ENCODE assay signal across 14 cellular contexts in genomic region chr7:38413784-38414183, GRCh38.
A peak's percentile ranks its signal among the peaks of the same experiment; 100 is the strongest.
DNase-seq lines count a peak whose midpoint lies in the region; ATAC-seq and TF ChIP-seq lines count a peak whose summit lies in the region.
"Had no signal": no experiment of that assay in that cellular context is flagged by ENCODE, and none has a peak within 500 bp of the region (broad histone marks: within the 10 kb centered on the region; RNA-seq: fewer than 3 reads in every experiment).

No MANE protein-coding gene starts in this region.

- peak overlapping the region; percentile 50 for H3K4me3 Mint-ChIP-seq in activated B cell treated with CpG ODN at 0.5 μM for 24 hours
- no peak overlapping the region for H3K4me3 Mint-ChIP-seq in activated CD8-positive, alpha-beta memory T cell treated with anti-CD3 and anti-CD28 coated beads, Interleukin-2, amount 10 ng/mL, durations not matched to agents 7 days and 5 days
- H3K4me3 Mint-ChIP-seq: CD4-positive, alpha-beta memory T cell had no signal

- peaks cover 2% of the 10 kb centered on the region for H3K27me3 Mint-ChIP-seq in activated B cell treated with CpG ODN at 0.5 μM for 24 hours
- H3K27me3 Mint-ChIP-seq in activated CD8-positive, alpha-beta memory T cell treated with anti-CD3 and anti-CD28 coated beads, Interleukin-2, amount 10 ng/mL, durations not matched to agents 7 days and 5 days: peaks cover 4% of the 10 kb centered on the region

- peaks cover 38% of the 10 kb centered on the region for H3K4me1 Mint-ChIP-seq in activated B cell treated with CpG ODN at 0.5 μM for 24 hours
- peaks cover 7% of the 10 kb centered on the region for H3K4me1 Mint-ChIP-seq in activated CD8-positive, alpha-beta memory T cell treated with anti-CD3 and anti-CD28 coated beads, Interleukin-2, amount 10 ng/mL, durations not matched to agents 7 days and 5 days

- DNase-seq in GM20000 (ENCODE audit: low spot score) (peak; percentile 20), activated B cell treated with CpG ODN at 0.5 μM for 24 hours (no peak), DMS79 (lab: John Stamatoyannopoulos, UW) (no peak), amniotic stem cell (lab: John Stamatoyannopoulos, UW) (no peak)
- DNase-seq in activated CD8-positive, alpha-beta memory T cell treated with anti-CD3 and anti-CD28 coated beads, Interleukin-2, amount 10 ng/mL, durations not matched to agents 7 days and 5 days: no peak
- DNase-seq: adrenal gland, head of caudate nucleus, NCI-H345, SHP77 treated with DMSO at 0.1 percent for 48 hours had no signal

- POLR2A ChIA-PET in activated B cell treated with CpG ODN at 0.5 μM for 24 hours (lab: Charles Lee): no interaction called here

- peak overlapping the region; percentile 74 for H3K27ac Mint-ChIP-seq in activated B cell treated with CpG ODN at 0.5 μM for 24 hours
- no peak overlapping the region for H3K27ac Mint-ChIP-seq in activated CD8-positive, alpha-beta memory T cell treated with anti-CD3 and anti-CD28 coated beads, Interleukin-2, amount 10 ng/mL, durations not matched to agents 7 days and 5 days
- H3K27ac Mint-ChIP-seq: CD4-positive, alpha-beta memory T cell had no signal

- H3K36me3 Mint-ChIP-seq in activated B cell treated with CpG ODN at 0.5 μM for 24 hours (ENCODE audit: low read depth): no peaks in the 10 kb centered on the region
- H3K36me3 Mint-ChIP-seq in activated CD8-positive, alpha-beta memory T cell treated with anti-CD3 and anti-CD28 coated beads, Interleukin-2, amount 10 ng/mL, durations not matched to agents 7 days and 5 days: no peaks in the 10 kb centered on the region
- H3K36me3 Mint-ChIP-seq: CD4-positive, alpha-beta memory T cell had no signal

- no peak for TF ChIP-seq CTCF in GM20000 (IDR thresholded peaks at IDR 0.05; ENCODE audit: extremely low read depth, missing control alignments)
- no peak for TF ChIP-seq CTCF in activated B cell treated with CpG ODN at 0.5 μM for 24 hours (IDR thresholded peaks at IDR 0.05)

- CTCF ChIA-PET in activated B cell treated with CpG ODN at 0.5 μM for 24 hours (lab: Charles Lee): interaction anchor here (1.2 kb wide), 1 partner anchor 15 kb away, joined by 4 read pairs; no protein-coding TSS in a partner anchor
- CTCF ChIA-PET in activated CD8-positive, alpha-beta memory T cell treated with anti-CD3 and anti-CD28 coated beads, Interleukin-2, amount 10 ng/mL, durations not matched to agents 7 days and 5 days (lab: Charles Lee): interaction anchor here (1.0 kb wide), 1 partner anchor 20 kb away, joined by 3 read pairs; no protein-coding TSS in a partner anchor

- intact Hi-C loops in activated B cell treated with CpG ODN at 0.5 μM for 24 hours (cut with micrococcal nuclease): loop anchor here (2.0 kb wide), 1 partner anchor 13 kb away; no protein-coding TSS in a partner anchor

- H3K9me3 Mint-ChIP-seq in activated B cell treated with CpG ODN at 0.5 μM for 24 hours: no peaks in the 10 kb centered on the region
- H3K9me3 Mint-ChIP-seq in activated CD8-positive, alpha-beta memory T cell treated with anti-CD3 and anti-CD28 coated beads, Interleukin-2, amount 10 ng/mL, durations not matched to agents 7 days and 5 days (ENCODE audit: low read depth): no peaks in the 10 kb centered on the region

- ATAC-seq in GM18502 (IDR thresholded peaks at IDR 0.05; ENCODE audit: poor library complexity, unreplicated experiment) (peak; percentile 91), HG03378 (IDR thresholded peaks at IDR 0.05; ENCODE audit: unreplicated experiment) (peak; percentile 86), activated B cell treated with CpG ODN at 0.5 μM for 24 hours (ENCODE audit: low read depth) (peak; percentile 45), GM19023 (IDR thresholded peaks at IDR 0.05; ENCODE audit: unreplicated experiment) (no peak)
- ATAC-seq in activated CD8-positive, alpha-beta memory T cell treated with anti-CD3 and anti-CD28 coated beads, Interleukin-2, amount 10 ng/mL, durations not matched to agents 7 days and 5 days: no peak
- ATAC-seq: sciatic nerve had no signal

Comparison
In these comparisons a context has a peak if more than half of its experiments do, and no peak if none do; other contexts are left out.
1. ATAC-seq: peak in GM18502 (single experiment), HG03378 (single experiment) and activated B cell treated with CpG ODN at 0.5 μM for 24 hours (single experiment); none in GM19023 (single experiment) and activated CD8-positive, alpha-beta memory T cell treated with anti-CD3 and anti-CD28 coated beads, Interleukin-2, amount 10 ng/mL, durations not matched to agents 7 days and 5 days (single experiment).